In the genomic region with DNA sequence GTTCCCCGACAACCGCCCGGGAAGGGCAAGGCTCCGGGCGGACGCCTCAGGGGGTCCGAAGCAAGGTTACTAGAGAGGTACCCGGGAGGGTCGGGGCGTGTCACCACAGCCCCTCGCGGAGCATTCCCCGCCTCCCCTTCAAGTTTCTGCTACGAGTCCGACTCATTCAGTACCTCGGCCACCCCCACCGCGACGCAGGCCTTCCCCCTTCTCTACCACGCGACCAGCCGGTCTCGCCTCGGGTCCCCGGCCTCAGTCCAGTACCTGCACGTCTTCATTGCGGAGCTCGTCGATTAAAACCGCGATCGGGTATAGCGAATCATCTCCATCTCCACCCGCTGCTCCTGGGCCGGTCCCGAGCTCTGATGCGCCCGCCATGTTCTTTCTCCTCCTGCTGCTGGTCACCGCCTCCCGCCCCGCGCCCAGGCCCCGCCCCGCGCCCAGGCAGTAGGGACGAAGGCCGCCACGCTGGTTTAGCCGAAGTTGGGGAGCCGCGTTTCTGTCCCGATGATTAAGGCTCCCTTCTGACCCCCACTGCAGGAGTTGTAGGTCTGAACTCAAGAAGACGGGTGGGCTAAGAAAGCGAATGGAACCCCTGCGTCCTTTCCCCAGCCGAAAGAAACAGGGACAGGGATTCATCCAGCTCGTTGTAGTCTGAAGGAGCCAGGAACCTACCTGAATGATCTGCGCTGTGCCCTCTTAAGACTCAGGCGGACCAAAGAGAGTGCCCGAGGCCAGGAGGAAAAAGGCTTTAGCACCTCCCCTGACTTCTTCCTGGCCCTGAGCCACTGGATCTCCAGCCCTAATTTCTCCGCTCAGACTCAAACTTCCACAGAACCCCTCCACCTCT, we compare ENCODE assay signal across 8 cellular contexts. TPM values are rescaled to one million over a fixed set of nuclear protein-coding genes. Genes with fewer than 3 reads are reported as not detected.
DNase-seq lines count a peak whose midpoint lies in the region; ATAC-seq and TF ChIP-seq lines count a peak whose summit lies in the region.

TSS of gene PPP2R1B (minus strand) at position 406 of the 850 bp plus-strand sequence. CDS start at position 378, 28 bp downstream.

- H3K4me3 Mint-ChIP-seq in activated T-helper 2 cell treated with anti-CD3 and anti-CD28 coated beads, Interferon-gamma antibody, Interleukin-2, Interleukin-4, amounts not matched to agents 10 μg/mL and 5 μg/mL and 100 μg/mL, durations not matched to agents 14 hours and 24 hours and 36 hours (ENCODE audit: low read depth) = peak within 1 kb of the TSS; percentile 98
- peak within 1 kb of the TSS; percentile 100 for H3K4me3 Mint-ChIP-seq in natural killer cell

- peaks cover 26% of the 10 kb centered on the region for H3K4me1 Mint-ChIP-seq in activated T-helper 2 cell treated with anti-CD3 and anti-CD28 coated beads, Interferon-gamma antibody, Interleukin-2, Interleukin-4, amounts not matched to agents 10 μg/mL and 5 μg/mL and 100 μg/mL, durations not matched to agents 14 hours and 24 hours and 36 hours (ENCODE audit: low read depth)
- H3K4me1 Mint-ChIP-seq in natural killer cell = peaks cover 31 to 36% of the 10 kb centered on the region in 2 donors

- no peaks in the 10 kb centered on the region for H3K9me3 Mint-ChIP-seq in activated T-helper 2 cell treated with anti-CD3 and anti-CD28 coated beads, Interferon-gamma antibody, Interleukin-2, Interleukin-4, amounts not matched to agents 10 μg/mL and 5 μg/mL and 100 μg/mL, durations not matched to agents 14 hours and 24 hours and 36 hours
- H3K9me3 Mint-ChIP-seq in natural killer cell = no peaks in the 10 kb centered on the region

- no peaks in the 10 kb centered on the region for H3K27me3 Mint-ChIP-seq in activated T-helper 2 cell treated with anti-CD3 and anti-CD28 coated beads, Interferon-gamma antibody, Interleukin-2, Interleukin-4, amounts not matched to agents 10 μg/mL and 5 μg/mL and 100 μg/mL, durations not matched to agents 14 hours and 24 hours and 36 hours (ENCODE audit: low read depth)
- H3K27me3 Mint-ChIP-seq in natural killer cell (ENCODE audit: low read depth in 2 of 2) = no peaks in the 10 kb centered on the region

- intact Hi-C loops in activated T-helper 2 cell treated with anti-CD3 and anti-CD28 coated beads, Interferon-gamma antibody, Interleukin-2, Interleukin-4, amounts not matched to agents 10 μg/mL and 5 μg/mL and 100 μg/mL, durations not matched to agents 14 hours and 24 hours and 36 hours (cut with micrococcal nuclease) = loop anchor here (1.0 to 10.0 kb wide), 3 partner anchors 164 to 391 kb away; partner anchors contain the start of genes NKAPD1, PIH1D2, POU2AF1 and SIK2
- intact Hi-C loops in natural killer cell (cut with micrococcal nuclease) = loop anchor here (2.0 kb wide), 3 partner anchors 105 to 163 kb away; partner anchors contain the start of genes ALG9, CFAP68, FDXACB1 and SIK2

- DNase-seq in DMS79 treated with DMSO at 0.1 percent for 48 hours (lab: John Stamatoyannopoulos, UW) (peak; percentile 95), KG1 (lab: John Stamatoyannopoulos, UW) (peak; percentile 77), RPMI8226 (peak; percentile 83), fibroblast of peridontal ligament (ENCODE audit: extremely low read depth) (peak; percentile 65), natural killer cell (peak; percentile 65)
- DNase-seq in activated T-helper 2 cell treated with anti-CD3 and anti-CD28 coated beads, Interferon-gamma antibody, Interleukin-2, Interleukin-4, amounts not matched to agents 10 μg/mL and 5 μg/mL and 100 μg/mL, durations not matched to agents 14 hours and 24 hours and 36 hours (ENCODE audit: low spot score) = peak; percentile 66
- DNase-seq in stimulated activated naive CD8-positive, alpha-beta T cell treated with anti-CD3 and anti-CD28 coated beads, Interleukin-15, Interleukin-2, amounts not matched to agents 100 U/mL and 50 U/mL, for 24 hours = peak; percentile 79

- TF ChIP-seq CTCF in natural killer cell (IDR thresholded peaks at IDR 0.05) = no peak

- peaks cover 38% of the 10 kb centered on the region for H3K36me3 Mint-ChIP-seq in activated T-helper 2 cell treated with anti-CD3 and anti-CD28 coated beads, Interferon-gamma antibody, Interleukin-2, Interleukin-4, amounts not matched to agents 10 μg/mL and 5 μg/mL and 100 μg/mL, durations not matched to agents 14 hours and 24 hours and 36 hours (ENCODE audit: low read depth)
- H3K36me3 Mint-ChIP-seq in natural killer cell = no peaks in the 10 kb centered on the region

- ATAC-seq in GM21723 (IDR thresholded peaks at IDR 0.05; ENCODE audit: unreplicated experiment) (peak; percentile 91), natural killer cell (peak; percentile 98)
- peak; percentile 97 for ATAC-seq in stimulated activated naive CD8-positive, alpha-beta T cell treated with anti-CD3 and anti-CD28 coated beads, Interleukin-15, Interleukin-2, amounts not matched to agents 100 U/mL and 50 U/mL, for 24 hours

- peak within 1 kb of the TSS; percentile 98 for H3K27ac Mint-ChIP-seq in activated T-helper 2 cell treated with anti-CD3 and anti-CD28 coated beads, Interferon-gamma antibody, Interleukin-2, Interleukin-4, amounts not matched to agents 10 μg/mL and 5 μg/mL and 100 μg/mL, durations not matched to agents 14 hours and 24 hours and 36 hours
- peak within 1 kb of the TSS; percentile 77 to 83 for H3K27ac Mint-ChIP-seq in natural killer cell

RNA-seq across cellular contexts. Expression of gene PPP2R1B, which starts in this region (rescaled TPM):
- total RNA-seq in activated T-helper 2 cell treated with anti-CD3 and anti-CD28 coated beads, Interferon-gamma antibody, Interleukin-2, Interleukin-4, amounts not matched to agents 10 μg/mL and 5 μg/mL and 100 μg/mL, durations not matched to agents 14 hours and 24 hours and 36 hours = 57.7 and 64.2 TPM in 2 replicates
- 10 to 100 TPM; 32.6 to 41.4 (median 40.8) TPM for total RNA-seq in natural killer cell

Comparison
In these comparisons a context has a peak if more than half of its experiments do, and no peak if none do; other contexts are left out.
1. Peak in every context shown above with its lines: DNase-seq and ATAC-seq.